In genomic region chr19:3375221-3376088, GRCh38 we compare ENCODE assay signal across 10 cellular contexts. TPM values are rescaled to one million over a fixed set of nuclear protein-coding genes. Genes with fewer than 3 reads are reported as not detected.
DNase-seq lines count a peak whose midpoint lies in the region; ATAC-seq and TF ChIP-seq lines count a peak whose summit lies in the region.
"Had no signal": no experiment of that assay in that cellular context is flagged by ENCODE, and none has a peak within 500 bp of the region (broad histone marks: within the 10 kb centered on the region; RNA-seq: fewer than 3 reads in every experiment).

No MANE protein-coding gene starts in this region.

- H3K27me3 ChIP-seq in vagina (no peaks in the 10 kb centered on the region), foreskin keratinocyte (no peaks in the 10 kb centered on the region)

- peak overlapping the region; percentile 51 to 91 (median 77) for H3K27ac Mint-ChIP-seq in nephron

- peak overlapping the region; percentile 42 for H3K27ac ChIP-seq in adipose tissue (ENCODE audit: low read depth, low read length)
- peak overlapping the region; percentile 94 for H3K27ac ChIP-seq in vagina
- no peak overlapping the region for H3K27ac ChIP-seq in foreskin keratinocyte

- peaks cover 24% of the 10 kb centered on the region for H3K27me3 Mint-ChIP-seq in nephron (ENCODE audit: low read depth)

- H3K36me3 ChIP-seq in vagina: no peaks in the 10 kb centered on the region

- TF ChIP-seq POLR2A in vagina (IDR thresholded peaks at IDR 0.05): no peak

- H3K4me1 Mint-ChIP-seq in nephron: peaks cover 44% of the 10 kb centered on the region

- H3K4me3 ChIP-seq in foreskin fibroblast (ENCODE audit: low read depth in 1 of 2, low read length in 2 of 2) (peak overlapping the region; percentile 15 to 31), vagina (peak overlapping the region; percentile 20 to 41)
- H3K4me3 ChIP-seq: GM12878 had no signal

- ATAC-seq in GM18520 (IDR thresholded peaks at IDR 0.05; ENCODE audit: unreplicated experiment): no peak
- ATAC-seq in foreskin keratinocyte: no peak
- ATAC-seq: GM12878 had no signal

- intact Hi-C loops in vagina (cut with DNase I): no loop called here

- H3K4me1 ChIP-seq in vagina: peaks cover 94% of the 10 kb centered on the region
- H3K4me1 ChIP-seq in foreskin keratinocyte: no peaks in the 10 kb centered on the region

- no peak for TF ChIP-seq CTCF in foreskin fibroblast (IDR thresholded peaks at IDR 0.05; ENCODE audit: low read depth, low read length)
- no peak for TF ChIP-seq CTCF in nephron (IDR thresholded peaks at IDR 0.05; ENCODE audit: unreplicated experiment in 3 of 3)
- no peak for TF ChIP-seq CTCF in vagina (IDR thresholded peaks at IDR 0.05)
- TF ChIP-seq CTCF in foreskin keratinocyte (conservative IDR thresholded peaks at IDR 0.05): no peak

- WGBS in adipose tissue, 3 donors: 13 to 40% (median 35%) methylated on average over 31 to 32 of the region's 32 CpGs

- no peaks in the 10 kb centered on the region for H3K36me3 Mint-ChIP-seq in nephron (ENCODE audit: low read depth)

- H3K4me3 Mint-ChIP-seq in nephron: no peak overlapping the region

- no peaks in the 10 kb centered on the region for H3K9me3 ChIP-seq in vagina

- no peaks in the 10 kb centered on the region for H3K9me3 Mint-ChIP-seq in nephron

- DNase-seq in foreskin fibroblast (peak; percentile 90 to 92), vagina (ENCODE audit: extremely low spot score in 2 of 2) (no peak), foreskin melanocyte (no peak), foreskin keratinocyte (no peak), activated gamma-delta T cell treated with Interleukin-2 at 50 U/mL for 16 hours (no peak)
- DNase-seq: NCI-H1694 had no signal

RNA-seq across cellular contexts. Expression of gene NFIC, which starts 9.1 kb away (rescaled TPM):
- polyA plus RNA-seq in adipose tissue (10 to 100 TPM; 57.8 to 87.3 (median 81.7) TPM), foreskin keratinocyte (17.7 and 20.3 TPM in 2 replicates)
- total RNA-seq in vagina (142 TPM), foreskin keratinocyte (43.6 and 45.1 TPM in 2 replicates)

Comparison
In these comparisons a context has a peak if more than half of its experiments do, and no peak if none do; other contexts are left out.
1. DNase-seq: peak in foreskin fibroblast (2 of 2); none in vagina (0 of 2), foreskin melanocyte (single experiment), foreskin keratinocyte (0 of 2) and activated gamma-delta T cell treated with Interleukin-2 at 50 U/mL for 16 hours (single experiment).